In genomic region chr11:111680486-111681175, GRCh38 we compare ENCODE assay signal across 23 cellular contexts.
"Had no signal": no experiment of that assay in that cellular context is flagged by ENCODE, and none has a peak within 500 bp of the region (broad histone marks: within the 10 kb centered on the region; RNA-seq: fewer than 3 reads in every experiment).

No MANE protein-coding gene starts in this region.

- ATAC-seq: HepG2, K562, T-cell had no signal

- H3K9ac ChIP-seq: SK-N-SH had no signal

- DNase-seq: MV-4-11, NCI-H1048, NCI-H1105, NCI-H1417, NCI-H1436 treated with DMSO at 0.1 percent for 48 hours, NCI-H1694, NCI-H1930, NCI-H2081, NCI-H2107, NCI-H2227 treated with DMSO at 0.1 percent for 48 hours, NCI-H446, NCI-H510A, NCI-H524 treated with DMSO at 0.1 percent for 48 hours, NCI-H69, NCI-H774, Right ventricle myocardium superior, RPMI8226, SK-N-SH, SW 1271, T-cell had no signal

- H3K9me3 ChIP-seq: SK-N-SH had no signal

- FAIRE-seq: HepG2, K562, RCC 7860 had no signal

- H3K4me2 ChIP-seq: SK-N-SH had no signal

- H3K4me3 ChIP-seq: K562 had no signal
